ENCODE assay signal across 22 cellular contexts in the genomic region with DNA sequence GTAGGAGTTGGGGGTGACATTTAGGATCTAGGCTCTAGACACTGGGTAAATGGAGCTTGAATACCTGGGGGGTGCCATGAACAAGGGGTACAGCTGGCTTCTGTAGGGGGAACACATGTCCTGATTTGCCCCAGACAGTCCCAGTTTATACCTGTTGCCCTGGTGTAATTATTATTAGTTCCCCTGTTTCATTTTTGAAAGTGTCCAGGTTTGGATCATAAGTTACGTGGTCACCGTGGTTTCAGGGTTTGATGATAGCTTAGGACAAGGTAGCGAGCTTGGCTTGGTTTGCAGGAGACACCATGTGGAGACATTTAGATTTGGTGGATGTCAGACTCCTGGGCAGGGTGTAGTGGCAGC. TPM values are rescaled to one million over a fixed set of nuclear protein-coding genes. Genes with fewer than 3 reads are reported as not detected.
DNase-seq lines count a peak whose midpoint lies in the region; ATAC-seq and TF ChIP-seq lines count a peak whose summit lies in the region.
"Had no signal": no experiment of that assay in that cellular context is flagged by ENCODE, and none has a peak within 500 bp of the region (broad histone marks: within the 10 kb centered on the region; RNA-seq: fewer than 3 reads in every experiment).

No MANE protein-coding gene starts in this region.

- DNase-seq in T-helper 1 cell: no peak
- no peak for DNase-seq in CD4-positive, alpha-beta T cell
- DNase-seq in natural killer cell: no peak
- no peak for DNase-seq in GM10248 (ENCODE audit: extremely low spot score)
- DNase-seq in iPS-NIHi7 (ENCODE audit: extremely low spot score): no peak
- DNase-seq: activated CD4-positive, alpha-beta T cell treated with anti-CD3 and anti-CD28 coated beads, Interleukin-2, amount 10 ng/mL, durations not matched to agents 7 days and 5 days; AML-193; anterior cingulate cortex; central memory CD4-positive, alpha-beta T cell; Kasumi-1; mesendoderm; NCI-H1092 treated with DMSO at 0.1 percent for 48 hours; NCI-H2081 treated with DMSO at 0.1 percent for 48 hours; NCI-H510A treated with DMSO at 0.1 percent for 48 hours; stimulated activated CD4-positive, alpha-beta T cell treated with anti-CD3 and anti-CD28 coated beads, Interleukin-12 subunit alpha, Interleukin-12 subunit beta, amount 100 ng/mL, for 4 hours; tibial artery had no signal

- no peak for ATAC-seq in CD4-positive, alpha-beta T cell (ENCODE audit: poor library complexity)
- no peak for ATAC-seq in activated T-helper 17 cell treated with anti-CD3 and anti-CD28 coated beads, Interleukin-2, amount 50 U/mL, for 72 hours (replicated peaks)
- ATAC-seq in natural killer cell: no peak
- ATAC-seq in GM18858 (IDR thresholded peaks at IDR 0.05; ENCODE audit: unreplicated experiment): no peak

- no peak overlapping the region for H3K27ac ChIP-seq in CD4-positive, alpha-beta T cell (ENCODE audit: low read depth, low read length)
- H3K27ac ChIP-seq: 22Rv1, esophagus muscularis mucosa, tibial artery had no signal

- CTCF ChIA-PET in CD4-positive, alpha-beta T cell (lab: Charles Lee): no interaction called here
- CTCF ChIA-PET in GM10248 (lab: Yijun Ruan, JAX): interaction anchor here (0.7 to 5.1 kb wide), 8 partner anchors 10 to 43 kb away, joined by 3 to 35 read pairs (median 4); no protein-coding TSS in a partner anchor

- H3K4me1 Mint-ChIP-seq in T-helper 1 cell treated with Interleukin-12 subunit alpha and Interleukin-12 subunit beta and Interleukin-4 antibody, amounts not matched to agents 30 μg/mL and 1 μg/mL, for 36 hours (ENCODE audit: low read depth): peaks cover 49% of the 10 kb centered on the region
- peaks cover 52% of the 10 kb centered on the region for H3K4me1 Mint-ChIP-seq in CD4-positive, alpha-beta T cell (ENCODE audit: low read depth)
- H3K4me1 Mint-ChIP-seq in activated T-helper 17 cell treated with anti-CD3 and anti-CD28 coated beads, Interleukin-2, amount 50 U/mL, for 72 hours: peaks cover 43% of the 10 kb centered on the region
- peaks cover 62 to 72% of the 10 kb centered on the region in 2 donors for H3K4me1 Mint-ChIP-seq in natural killer cell

- H3K27me3 ChIP-seq in CD4-positive, alpha-beta T cell (ENCODE audit: control insufficient read depth, insufficient read depth, low read length): no peaks in the 10 kb centered on the region
- H3K27me3 ChIP-seq: esophagus muscularis mucosa, tibial artery had no signal

- no peak overlapping the region for H3K4me3 Mint-ChIP-seq in T-helper 1 cell treated with Interleukin-12 subunit alpha and Interleukin-12 subunit beta and Interleukin-4 antibody, amounts not matched to agents 30 μg/mL and 1 μg/mL, for 36 hours
- H3K4me3 Mint-ChIP-seq in CD4-positive, alpha-beta T cell: no peak overlapping the region
- H3K4me3 Mint-ChIP-seq in activated T-helper 17 cell treated with anti-CD3 and anti-CD28 coated beads, Interleukin-2, amount 50 U/mL, for 72 hours: peak overlapping the region; percentile 13
- peak overlapping the region; percentile 47 for H3K4me3 Mint-ChIP-seq in natural killer cell
- H3K4me3 Mint-ChIP-seq: activated CD4-positive, alpha-beta T cell treated with anti-CD3 and anti-CD28 coated beads, Interleukin-2, amount 10 ng/mL, durations not matched to agents 7 days and 5 days had no signal

- no peaks in the 10 kb centered on the region for H3K27me3 Mint-ChIP-seq in T-helper 1 cell treated with Interleukin-12 subunit alpha and Interleukin-12 subunit beta and Interleukin-4 antibody, amounts not matched to agents 30 μg/mL and 1 μg/mL, for 36 hours (ENCODE audit: low read depth)
- H3K27me3 Mint-ChIP-seq in CD4-positive, alpha-beta T cell: no peaks in the 10 kb centered on the region
- no peaks in the 10 kb centered on the region for H3K27me3 Mint-ChIP-seq in activated T-helper 17 cell treated with anti-CD3 and anti-CD28 coated beads, Interleukin-2, amount 50 U/mL, for 72 hours
- H3K27me3 Mint-ChIP-seq in natural killer cell (ENCODE audit: low read depth in 2 of 2): no peaks in the 10 kb centered on the region
- H3K27me3 Mint-ChIP-seq: activated CD4-positive, alpha-beta T cell treated with anti-CD3 and anti-CD28 coated beads, Interleukin-2, amount 10 ng/mL, durations not matched to agents 7 days and 5 days had no signal

- no peaks in the 10 kb centered on the region for H3K9me3 Mint-ChIP-seq in T-helper 1 cell treated with Interleukin-12 subunit alpha and Interleukin-12 subunit beta and Interleukin-4 antibody, amounts not matched to agents 30 μg/mL and 1 μg/mL, for 36 hours
- no peaks in the 10 kb centered on the region for H3K9me3 Mint-ChIP-seq in CD4-positive, alpha-beta T cell
- no peaks in the 10 kb centered on the region for H3K9me3 Mint-ChIP-seq in activated T-helper 17 cell treated with anti-CD3 and anti-CD28 coated beads, Interleukin-2, amount 50 U/mL, for 72 hours
- H3K9me3 Mint-ChIP-seq in natural killer cell: no peaks in the 10 kb centered on the region
- H3K9me3 Mint-ChIP-seq: activated CD4-positive, alpha-beta T cell treated with anti-CD3 and anti-CD28 coated beads, Interleukin-2, amount 10 ng/mL, durations not matched to agents 7 days and 5 days; activated T-helper 2 cell treated with anti-CD3 and anti-CD28 coated beads, Interferon-gamma antibody, Interleukin-2, Interleukin-4, amounts not matched to agents 10 μg/mL and 5 μg/mL and 100 μg/mL, durations not matched to agents 14 hours and 24 hours and 36 hours had no signal

- POLR2A ChIA-PET in CD4-positive, alpha-beta T cell (lab: Charles Lee): interaction anchor here (0.9 to 2.4 kb wide), 2 partner anchors 9 to 17 kb away, joined by 3 to 17 read pairs; no protein-coding TSS in a partner anchor
- POLR2A ChIA-PET in GM10248 (lab: Yijun Ruan, JAX): no interaction called here

- peaks cover 46% of the 10 kb centered on the region for H3K36me3 Mint-ChIP-seq in T-helper 1 cell treated with Interleukin-12 subunit alpha and Interleukin-12 subunit beta and Interleukin-4 antibody, amounts not matched to agents 30 μg/mL and 1 μg/mL, for 36 hours (ENCODE audit: low read depth)
- peaks cover 95% of the 10 kb centered on the region for H3K36me3 Mint-ChIP-seq in CD4-positive, alpha-beta T cell (ENCODE audit: low read depth)
- peaks cover 100% of the 10 kb centered on the region for H3K36me3 Mint-ChIP-seq in activated T-helper 17 cell treated with anti-CD3 and anti-CD28 coated beads, Interleukin-2, amount 50 U/mL, for 72 hours (ENCODE audit: low read depth)
- peaks cover 8% of the 10 kb centered on the region for H3K36me3 Mint-ChIP-seq in natural killer cell

- intact Hi-C loops in CD4-positive, alpha-beta T cell (cut with DNase I, micrococcal nuclease): no loop called here
- intact Hi-C loops in natural killer cell (cut with micrococcal nuclease): no loop called here

- H3K27ac Mint-ChIP-seq in T-helper 1 cell treated with Interleukin-12 subunit alpha and Interleukin-12 subunit beta and Interleukin-4 antibody, amounts not matched to agents 30 μg/mL and 1 μg/mL, for 36 hours: peak overlapping the region; percentile 46
- peak overlapping the region; percentile 50 for H3K27ac Mint-ChIP-seq in CD4-positive, alpha-beta T cell
- H3K27ac Mint-ChIP-seq in activated T-helper 17 cell treated with anti-CD3 and anti-CD28 coated beads, Interleukin-2, amount 50 U/mL, for 72 hours: peak overlapping the region; percentile 61
- peak overlapping the region; percentile 73 for H3K27ac Mint-ChIP-seq in natural killer cell
- H3K27ac Mint-ChIP-seq: activated T-helper 2 cell treated with anti-CD3 and anti-CD28 coated beads, Interferon-gamma antibody, Interleukin-2, Interleukin-4, amounts not matched to agents 10 μg/mL and 5 μg/mL and 100 μg/mL, durations not matched to agents 14 hours and 24 hours and 36 hours had no signal

- no peak for TF ChIP-seq CTCF in CD4-positive, alpha-beta T cell (IDR thresholded peaks at IDR 0.05)
- no peak for TF ChIP-seq CTCF in natural killer cell (IDR thresholded peaks at IDR 0.05)
- TF ChIP-seq CTCF in GM10248 (IDR thresholded peaks at IDR 0.05; ENCODE audit: control extremely low read depth, extremely low read depth, low read depth, missing control alignments): no peak

- no peaks in the 10 kb centered on the region for H3K9me3 ChIP-seq in CD4-positive, alpha-beta T cell (ENCODE audit: control insufficient read depth, low read length)
- H3K9me3 ChIP-seq: esophagus muscularis mucosa, tibial artery had no signal

RNA-seq across cellular contexts. Expression of gene MLLT6, which starts 5.5 kb away (rescaled TPM):
- total RNA-seq in CD4-positive, alpha-beta T cell: 100 to 1,000 TPM; 321 to 324 TPM
- total RNA-seq in activated T-helper 17 cell treated with anti-CD3 and anti-CD28 coated beads, Interleukin-2, amount 50 U/mL, for 72 hours: 100 to 1,000 TPM; 232 to 395 TPM
- total RNA-seq in natural killer cell: 100 to 1,000 TPM; 478 to 578 (median 485) TPM

RNA-seq across cellular contexts. Expression of gene CISD3, which starts 19.6 kb away (rescaled TPM):
- 1 to 10 TPM; 4.7 to 5.7 TPM for total RNA-seq in CD4-positive, alpha-beta T cell
- 10 to 100 TPM; 36.1 to 57.3 TPM for total RNA-seq in activated T-helper 17 cell treated with anti-CD3 and anti-CD28 coated beads, Interleukin-2, amount 50 U/mL, for 72 hours
- 10 to 100 TPM; 32.6 to 37.4 (median 33.9) TPM for total RNA-seq in natural killer cell

RNA-seq across cellular contexts. Expression of gene EPOP, which starts 35.8 kb away (rescaled TPM):
- total RNA-seq in CD4-positive, alpha-beta T cell: under 1 TPM; 0.16 to 0.34 TPM
- 10 to 100 TPM; 29.6 to 39.1 TPM for total RNA-seq in activated T-helper 17 cell treated with anti-CD3 and anti-CD28 coated beads, Interleukin-2, amount 50 U/mL, for 72 hours
- total RNA-seq in natural killer cell: 1 to 10 TPM in 2 of 3 donors, under 1 TPM in 1; 0.66 to 1.9 (median 1.1) TPM

RNA-seq across cellular contexts. Expression of gene PCGF2, which starts 37.6 kb away (rescaled TPM):
- total RNA-seq in CD4-positive, alpha-beta T cell: not detected
- 1 to 10 TPM; 1.6 to 4.3 TPM for total RNA-seq in activated T-helper 17 cell treated with anti-CD3 and anti-CD28 coated beads, Interleukin-2, amount 50 U/mL, for 72 hours
- under 1 TPM in 1 of 3 donors, not detected in 2; 0.12 TPM for total RNA-seq in natural killer cell

RNA-seq across cellular contexts. Expression of gene PSMB3, which starts 42.0 kb away (rescaled TPM):
- 10 to 100 TPM; 46.6 to 55.0 TPM for total RNA-seq in CD4-positive, alpha-beta T cell
- total RNA-seq in activated T-helper 17 cell treated with anti-CD3 and anti-CD28 coated beads, Interleukin-2, amount 50 U/mL, for 72 hours: 100 to 1,000 TPM; 235 to 375 TPM
- 100 to 1,000 TPM; 102 to 129 (median 118) TPM for total RNA-seq in natural killer cell

Comparison
In these comparisons a context has a peak if more than half of its experiments do, and no peak if none do; other contexts are left out.
1. H3K4me3 Mint-ChIP-seq: peak in activated T-helper 17 cell treated with anti-CD3 and anti-CD28 coated beads, Interleukin-2, amount 50 U/mL, for 72 hours (single experiment) and natural killer cell (single experiment); none in T-helper 1 cell treated with Interleukin-12 subunit alpha and Interleukin-12 subunit beta and Interleukin-4 antibody, amounts not matched to agents 30 μg/mL and 1 μg/mL, for 36 hours (single experiment) and CD4-positive, alpha-beta T cell (single experiment).
2. RNA of gene CISD3, which starts 19.6 kb away (total RNA-seq): 36.1 to 57.3 TPM in activated T-helper 17 cell treated with anti-CD3 and anti-CD28 coated beads, Interleukin-2, amount 50 U/mL, for 72 hours and 32.6 to 37.4 TPM in natural killer cell; 4.7 to 5.7 TPM in CD4-positive, alpha-beta T cell; every median in the first group is over 4 times any median in the second.
3. RNA of gene EPOP, which starts 35.8 kb away (total RNA-seq): 29.6 to 39.1 TPM in activated T-helper 17 cell treated with anti-CD3 and anti-CD28 coated beads, Interleukin-2, amount 50 U/mL, for 72 hours; 0.66 to 1.9 TPM in natural killer cell and 0.16 to 0.34 TPM in CD4-positive, alpha-beta T cell; every median in the first group is over 10 times any median in the second.
4. Peak in every context shown above with its lines, with median percentiles within 50 percentile points of each other: H3K27ac Mint-ChIP-seq.